Comparison of ENCODE assay signal across 9 cellular contexts in genomic region chr11:64888761-64889511, GRCh38. TPM values are rescaled to one million over a fixed set of nuclear protein-coding genes. Genes with fewer than 3 reads are reported as not detected.
DNase-seq lines count a peak whose midpoint lies in the region; ATAC-seq and TF ChIP-seq lines count a peak whose summit lies in the region.
"Had no signal": no experiment of that assay in that cellular context is flagged by ENCODE, and none has a peak within 500 bp of the region (broad histone marks: within the 10 kb centered on the region; RNA-seq: fewer than 3 reads in every experiment).

No MANE protein-coding gene starts in this region.

- POLR2A ChIA-PET in PC-3 (lab: Charles Lee; ENCODE audit: unreplicated experiment), result no interaction called here

- CTCF ChIA-PET in PC-3 (lab: Charles Lee), result no interaction called here

- peak overlapping the region; percentile 92 for H3K4me2 ChIP-seq in BLaER1
- H3K4me2 ChIP-seq in PC-3 (ENCODE audit: low read length), result peak overlapping the region; percentile 20

- intact Hi-C loops in PC-3 (cut with micrococcal nuclease) (no loop called here), left colon (cut with DNase I, micrococcal nuclease) (no loop called here), ascending aorta (cut with DNase I) (no loop called here)

- DNase-seq in PC-3 (peak; percentile 34), left colon (peak; percentile 71 to 88), suprapubic skin (ENCODE audit: low spot score in 2 of 2) (no peak), ascending aorta (ENCODE audit: low spot score in 2 of 2) (no peak), GM19240 (ENCODE audit: insufficient read length, low spot score) (no peak)
- DNase-seq: activated CD4-positive, alpha-beta memory T cell treated with anti-CD3 and anti-CD28 coated beads, Interleukin-2, amount 10 ng/mL, durations not matched to agents 7 days and 5 days had no signal

- H3K9ac ChIP-seq in BLaER1 (peak overlapping the region; percentile 64; the same call in 1 of the 2 replicates), PC-3 (ENCODE audit: low read length) (no peak overlapping the region)

- no peaks in the 10 kb centered on the region for H3K79me2 ChIP-seq in PC-3 (ENCODE audit: low read length)

- TF ChIP-seq POLR2A in suprapubic skin (IDR thresholded peaks at IDR 0.05), result no peak

- no peak overlapping the region for H3K4me3 ChIP-seq in BLaER1
- no peak overlapping the region for H3K4me3 ChIP-seq in PC-3 (ENCODE audit: low read length)
- H3K4me3 ChIP-seq in suprapubic skin, result no peak overlapping the region
- no peak overlapping the region for H3K4me3 ChIP-seq in ascending aorta
- H3K4me3 ChIP-seq: SJSA1 had no signal

- H3K4me1 ChIP-seq in BLaER1, result peaks cover 91% of the 10 kb centered on the region
- H3K4me1 ChIP-seq in PC-3 (ENCODE audit: insufficient read depth, low read length), result peaks cover 24% of the 10 kb centered on the region
- H3K4me1 ChIP-seq in suprapubic skin, result peaks cover 16% of the 10 kb centered on the region
- H3K4me1 ChIP-seq in ascending aorta, result peaks cover 5% of the 10 kb centered on the region in 2 donors

- TF ChIP-seq CTCF in PC-3 (conservative IDR thresholded peaks at IDR 0.05; ENCODE audit: low read depth, low read length) (no peak), suprapubic skin (IDR thresholded peaks at IDR 0.05) (no peak), ascending aorta (IDR thresholded peaks at IDR 0.05) (no peak)

- H3K9me2 ChIP-seq in PC-3 (replicated peaks; ENCODE audit: low read length), result no peaks in the 10 kb centered on the region

- H3K36me3 ChIP-seq in BLaER1 (no peaks in the 10 kb centered on the region), PC-3 (ENCODE audit: low read depth, low read length) (no peaks in the 10 kb centered on the region), suprapubic skin (no peaks in the 10 kb centered on the region), ascending aorta (no peaks in the 10 kb centered on the region)
- H3K36me3 ChIP-seq: SJSA1 had no signal

- H3F3A ChIP-seq in PC-3 (ENCODE audit: low read length, unreplicated experiment), result no peaks in the 10 kb centered on the region

- TF ChIP-seq EP300 in suprapubic skin (IDR thresholded peaks at IDR 0.05), result no peak

- H2AFZ ChIP-seq in PC-3 (ENCODE audit: low read length), result 0 out of 2 replicates have a peak overlapping the region, but pooled peaks have one; percentile 15

- no peaks in the 10 kb centered on the region for H4K20me1 ChIP-seq in BLaER1
- no peaks in the 10 kb centered on the region for H4K20me1 ChIP-seq in PC-3 (ENCODE audit: low read length)

- H3K27ac ChIP-seq in BLaER1, result peak overlapping the region; percentile 75
- H3K27ac ChIP-seq in PC-3 (ENCODE audit: low read length), result no peak overlapping the region
- no peak overlapping the region for H3K27ac ChIP-seq in suprapubic skin
- H3K27ac ChIP-seq in ascending aorta, result no peak overlapping the region
- H3K27ac ChIP-seq: SJSA1 had no signal

- no peaks in the 10 kb centered on the region for H3K9me3 ChIP-seq in BLaER1
- H3K9me3 ChIP-seq in PC-3 (ENCODE audit: low read length), result no peaks in the 10 kb centered on the region
- H3K9me3 ChIP-seq in suprapubic skin, result no peaks in the 10 kb centered on the region
- no peaks in the 10 kb centered on the region for H3K9me3 ChIP-seq in ascending aorta
- H3K9me3 ChIP-seq: SJSA1 had no signal

- no TSS peak for BruUV-seq in PC-3 (replicated peaks; lab: Mats Ljungman, UMichigan)

- ATAC-seq in PC-3 (peak; percentile 6; the same call in 1 of the 2 replicates), left colon (peak; percentile 36)

- H3K27me3 ChIP-seq in BLaER1 (no peaks in the 10 kb centered on the region), PC-3 (ENCODE audit: low read length) (no peaks in the 10 kb centered on the region), suprapubic skin (no peaks in the 10 kb centered on the region), ascending aorta (no peaks in the 10 kb centered on the region)
- H3K27me3 ChIP-seq: SJSA1 had no signal

- 66% methylated on average over 9 of the region's 9 CpGs for WGBS in suprapubic skin

RNA-seq across cellular contexts. Expression of gene EHD1, which starts 10.5 kb away (rescaled TPM):
- 340 and 370 TPM in 2 replicates for total RNA-seq in PC-3 (2014; rRNA removed)
- 10 to 100 TPM; 76.1 to 91.5 TPM for total RNA-seq in left colon
- 10 to 100 TPM; 47.8 to 85.4 (median 76.8) TPM for total RNA-seq in suprapubic skin
- 216 TPM for total RNA-seq in ascending aorta

RNA-seq across cellular contexts. Expression of gene ATG2A, which starts 28.1 kb away (rescaled TPM):
- 45.6 and 51.4 TPM in 2 replicates for total RNA-seq in PC-3 (2014; rRNA removed)
- total RNA-seq in left colon, result 10 to 100 TPM; 25.3 to 43.4 TPM
- 10 to 100 TPM; 69.5 to 82.2 (median 76.0) TPM for total RNA-seq in suprapubic skin
- 39.5 TPM for total RNA-seq in ascending aorta

RNA-seq across cellular contexts. Expression of gene PPP2R5B, which starts 35.6 kb away (rescaled TPM):
- 24.9 and 31.3 TPM in 2 replicates for total RNA-seq in PC-3 (2014; rRNA removed)
- 10 to 100 TPM; 25.1 to 39.6 TPM for total RNA-seq in left colon
- 10 to 100 TPM; 20.1 to 38.3 (median 27.3) TPM for total RNA-seq in suprapubic skin
- total RNA-seq in ascending aorta, result 115 TPM

RNA-seq across cellular contexts. Expression of gene CDC42BPG, which starts 44.5 kb away (rescaled TPM):
- total RNA-seq in PC-3 (2014; rRNA removed), result 14.5 and 30.5 TPM in 2 replicates
- 10 to 100 TPM; 44.5 to 45.5 TPM for total RNA-seq in left colon
- 10 to 100 TPM; 42.2 to 64.9 (median 61.1) TPM for total RNA-seq in suprapubic skin
- total RNA-seq in ascending aorta, result not detected

RNA-seq across cellular contexts. Expression of gene GPHA2, which starts 46.8 kb away (rescaled TPM):
- total RNA-seq in PC-3 (2014; rRNA removed) (not detected in 2 replicates), left colon (not detected), suprapubic skin (not detected), ascending aorta (not detected)
- total RNA-seq: activated CD4-positive, alpha-beta memory T cell treated with anti-CD3 and anti-CD28 coated beads, Interleukin-2, amount 10 ng/mL, durations not matched to agents 7 days and 5 days; endothelial cell of umbilical vein; SJSA1 had no signal

Comparison
In these comparisons a context has a peak if more than half of its experiments do, and no peak if none do; other contexts are left out.
1. DNase-seq: peak in PC-3 (single experiment) and left colon (2 of 2); none in suprapubic skin (0 of 2), ascending aorta (0 of 2) and GM19240 (single experiment).